In the genomic region with DNA sequence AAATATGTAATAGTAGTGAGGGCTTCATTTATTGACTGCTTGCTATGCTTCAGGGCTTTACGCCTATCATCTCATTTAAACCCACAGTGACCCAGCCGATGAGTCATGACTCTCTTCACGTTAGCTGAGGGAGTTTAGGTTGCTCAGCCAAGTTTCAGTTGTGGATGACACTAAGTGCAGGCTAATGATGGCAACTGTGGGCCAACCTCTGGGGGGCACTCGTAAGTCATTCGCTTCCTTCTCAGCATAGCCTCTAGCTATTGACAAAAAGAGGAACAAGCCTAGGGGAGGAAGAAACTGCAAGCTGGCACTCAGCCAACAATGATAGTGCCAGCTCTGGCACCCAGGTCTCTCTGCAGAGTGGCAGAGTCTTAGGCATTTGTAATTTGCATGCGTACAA, we compare ENCODE assay signal across 8 cellular contexts.
A peak's percentile ranks its signal among the peaks of the same experiment; 100 is the strongest.
DNase-seq lines count a peak whose midpoint lies in the region; ATAC-seq and TF ChIP-seq lines count a peak whose summit lies in the region.

No MANE protein-coding gene starts in this region.

- H3K27me3 ChIP-seq in foreskin keratinocyte: no peaks in the 10 kb centered on the region

- peak; percentile 73 for TF ChIP-seq CTCF in foreskin keratinocyte (conservative IDR thresholded peaks at IDR 0.05)

- peak overlapping the region; percentile 8 for H3K27ac ChIP-seq in foreskin keratinocyte

- peaks cover 25% of the 10 kb centered on the region for H3K4me1 ChIP-seq in foreskin keratinocyte

- ATAC-seq in HG02938 (IDR thresholded peaks at IDR 0.05; ENCODE audit: unreplicated experiment) (peak; percentile 85), foreskin keratinocyte (peak; percentile 83)

- peak; percentile 8 for DNase-seq in DMS 273 (lab: John Stamatoyannopoulos, UW; ENCODE audit: unreplicated experiment)
- no peak for DNase-seq in DMS 273 treated with DMSO at 0.1 percent for 48 hours (lab: John Stamatoyannopoulos, UW)
- peak; percentile 49 for DNase-seq in NK-92 treated with Interleukin-12 subunit alpha and Interleukin-12 subunit beta, amount 100 ng/mL, for 24 hours (lab: John Stamatoyannopoulos, UW)
- DNase-seq in activated T-cell treated with anti-CD3 and anti-CD28 coated beads for 24 hours (ENCODE audit: low read depth): peak; percentile 53
- DNase-seq in foreskin keratinocyte: peak; percentile 60 to 79
- peak; percentile 16 to 25 for DNase-seq in stimulated activated CD4-positive, alpha-beta T cell treated with anti-CD3 and anti-CD28 coated beads, Interleukin-1b, Interleukin-23, amount 100 ng/mL, for 4 hours (ENCODE audit: low read depth in 2 of 2)
- DNase-seq in NCI-H1105 treated with DMSO at 0.1 percent for 48 hours (lab: John Stamatoyannopoulos, UW): no peak

Comparison
In these comparisons a context has a peak if more than half of its experiments do, and no peak if none do; other contexts are left out.
1. DNase-seq: peak in DMS 273 (single experiment), NK-92 treated with Interleukin-12 subunit alpha and Interleukin-12 subunit beta, amount 100 ng/mL, for 24 hours (single experiment), activated T-cell treated with anti-CD3 and anti-CD28 coated beads for 24 hours (single experiment), foreskin keratinocyte (2 of 2) and stimulated activated CD4-positive, alpha-beta T cell treated with anti-CD3 and anti-CD28 coated beads, Interleukin-1b, Interleukin-23, amount 100 ng/mL, for 4 hours (2 of 2); none in DMS 273 treated with DMSO at 0.1 percent for 48 hours (single experiment) and NCI-H1105 treated with DMSO at 0.1 percent for 48 hours (single experiment).